ENCODE assay signal across 8 cellular contexts in the genomic region with DNA sequence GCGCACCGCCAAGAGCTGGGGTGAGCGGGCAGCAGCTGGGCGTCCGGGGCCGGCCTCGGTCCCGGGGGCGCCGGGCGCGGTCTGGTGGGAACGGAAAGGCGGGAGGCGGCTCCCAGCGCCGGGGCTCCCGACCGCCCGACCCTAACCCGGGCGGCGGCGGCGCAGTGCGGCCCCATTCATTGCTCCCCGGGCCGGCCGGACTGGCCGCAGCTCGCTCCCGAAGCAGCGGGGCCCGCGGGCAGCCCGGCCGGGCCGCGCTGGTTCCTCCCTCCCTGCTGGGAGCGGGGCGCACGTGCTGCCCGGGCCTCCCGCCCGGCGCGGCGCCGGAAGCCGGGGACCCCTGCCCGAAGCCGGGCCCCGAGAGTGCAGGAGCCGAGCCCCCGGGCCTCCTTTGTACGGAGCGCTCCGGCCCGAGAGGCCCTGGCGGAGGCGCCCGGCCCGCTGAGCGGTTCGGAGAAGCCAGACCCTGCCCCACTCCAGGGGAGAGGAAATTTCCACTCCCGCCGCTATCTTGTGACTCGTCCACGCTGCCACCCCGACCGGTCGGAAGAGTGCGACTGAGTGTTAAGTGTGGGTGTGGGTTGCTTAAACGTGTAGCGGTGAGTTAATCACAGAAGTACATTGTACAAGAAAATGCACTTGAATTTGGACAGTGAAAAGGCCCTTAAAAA. TPM values are rescaled to one million over a fixed set of nuclear protein-coding genes. Genes with fewer than 3 reads are reported as not detected.
DNase-seq lines count a peak whose midpoint lies in the region; ATAC-seq and TF ChIP-seq lines count a peak whose summit lies in the region.

No MANE protein-coding gene starts in this region.

- H3K4me3 Mint-ChIP-seq in chondrocyte (ENCODE audit: unreplicated experiment): peak overlapping the region; percentile 84

- H2AFZ ChIP-seq in GM23248: peak overlapping the region; percentile 67

- ATAC-seq in left lobe of liver: peak; percentile 54

- H4K20me1 ChIP-seq in GM23248 (ENCODE audit: insufficient read depth): no peaks in the 10 kb centered on the region

- H3K27me3 Mint-ChIP-seq in chondrocyte (ENCODE audit: low read depth): no peaks in the 10 kb centered on the region

- H3K79me2 ChIP-seq in GM23248 (ENCODE audit: insufficient read depth): peaks cover 48% of the 10 kb centered on the region

- H3K4me3 ChIP-seq in GM23248: peak overlapping the region; percentile 85

- H3K4me1 Mint-ChIP-seq in chondrocyte (ENCODE audit: low read depth): peaks cover 45% of the 10 kb centered on the region

- no peaks in the 10 kb centered on the region for H3K27me3 ChIP-seq in GM23248 (replicated peaks; ENCODE audit: insufficient read depth)

- peaks cover 12% of the 10 kb centered on the region; the same call in 1 of the 2 replicates for H3F3A ChIP-seq in GM23248 (ENCODE audit: insufficient read depth)

- POLR2A ChIA-PET in GM10248 (lab: Yijun Ruan, JAX): interaction anchor here (0.6 to 2.3 kb wide), 6 partner anchors 9 to 248 kb away, joined by 3 to 11 read pairs (median 7); no protein-coding TSS in a partner anchor

- peaks cover 19% of the 10 kb centered on the region for H3K4me1 ChIP-seq in GM23248 (ENCODE audit: insufficient read depth)

- H3K36me3 ChIP-seq in GM23248 (ENCODE audit: low read depth): no peaks in the 10 kb centered on the region

- peak overlapping the region; percentile 91 for H3K27ac Mint-ChIP-seq in chondrocyte (ENCODE audit: unreplicated experiment)

- H3K4me2 ChIP-seq in GM23248 (ENCODE audit: unreplicated experiment): peak overlapping the region; percentile 87

- in situ Hi-C loops in GM23248 (cut with MboI): no loop called here

- peak overlapping the region; percentile 97 for H3K27ac ChIP-seq in GM23248

- peak overlapping the region; percentile 93 for H3K9ac ChIP-seq in GM23248

- DNase-seq in GM10248 (ENCODE audit: extremely low spot score): peak; percentile 37
- peak; percentile 77 for DNase-seq in GM23248
- DNase-seq in M059J (ENCODE audit: low read depth): peak; percentile 69
- peak; percentile 44 to 57 for DNase-seq in activated CD4-positive, alpha-beta T cell treated with anti-CD3 and anti-CD28 coated beads for 24 hours (ENCODE audit: low read depth in 2 of 2)
- DNase-seq in chondrocyte (ENCODE audit: low spot score): no peak
- peak; percentile 51 for DNase-seq in left lobe of liver (ENCODE audit: low spot score)
- DNase-seq in stimulated activated CD4-positive, alpha-beta T cell treated with anti-CD3 and anti-CD28 coated beads, Interleukin-1b, Interleukin-23, amount 100 ng/mL, for 48 hours: peak; percentile 73
- DNase-seq in NCI-H1048 (lab: John Stamatoyannopoulos, UW): no peak

- 0 to 1% methylated on average over 23 to 53 of the region's 75 CpGs for WGBS in GM23248 (ENCODE audit: low coverage in 1 of 2, low lambda C conversion rate in 2 of 2, missing lambda C conversion rate in 2 of 2), 2 experiments

- no peak for TF ChIP-seq CTCF in GM10248 (IDR thresholded peaks at IDR 0.05; ENCODE audit: control extremely low read depth, extremely low read depth, low read depth, missing control alignments)
- no peak for TF ChIP-seq CTCF in chondrocyte (IDR thresholded peaks at IDR 0.05)

- H3K9me3 Mint-ChIP-seq in chondrocyte (ENCODE audit: low read depth): no peaks in the 10 kb centered on the region

- H3K9me3 ChIP-seq in GM23248 (ENCODE audit: low read depth): no peaks in the 10 kb centered on the region

- no peaks in the 10 kb centered on the region for H3K36me3 Mint-ChIP-seq in chondrocyte (ENCODE audit: low read depth)

- CTCF ChIA-PET in GM10248 (lab: Yijun Ruan, JAX): interaction anchor here (0.9 to 2.9 kb wide), 3 partner anchors 9 to 138 kb away, joined by 3 to 12 read pairs (median 6); a partner anchor contains a TSS

- H3K9me2 ChIP-seq in GM23248 (ENCODE audit: insufficient read depth): no peaks in the 10 kb centered on the region

RNA-seq across cellular contexts. Expression of a gene that starts 0.6 kb away (rescaled TPM):
- 65.4 and 73.6 TPM in 2 replicates for total RNA-seq in GM23248 (2014; rRNA removed; shearing (Covaris generic))
- polyA plus RNA-seq in GM23248 (2016; fragmentation: Nextera tagmentation; extraction: Ambion mirVana): 234 and 245 TPM in 2 replicates
- total RNA-seq in M059J (2014; rRNA removed; shearing (Covaris generic)): 141 and 205 TPM in 2 replicates
- total RNA-seq in chondrocyte (143 to 165 TPM (median 161 TPM) in 3 replicates), left lobe of liver (4.4 TPM)

Comparison
In these comparisons a context has a peak if more than half of its experiments do, and no peak if none do; other contexts are left out.
1. DNase-seq: peak in GM10248 (single experiment), GM23248 (single experiment), M059J (single experiment), activated CD4-positive, alpha-beta T cell treated with anti-CD3 and anti-CD28 coated beads for 24 hours (2 of 2), left lobe of liver (single experiment) and stimulated activated CD4-positive, alpha-beta T cell treated with anti-CD3 and anti-CD28 coated beads, Interleukin-1b, Interleukin-23, amount 100 ng/mL, for 48 hours (single experiment); none in chondrocyte (single experiment) and NCI-H1048 (single experiment).
2. RNA of a gene that starts 0.6 kb away (total RNA-seq): 141 to 205 TPM in M059J, 143 to 165 TPM in chondrocyte and 65.4 to 73.6 TPM in GM23248; 4.4 TPM in left lobe of liver (single experiment); every median in the first group is over 10 times any median in the second.